Comparison of ENCODE assay signal across 24 cellular contexts in genomic region chr7:16980539-16980938, GRCh38.
DNase-seq lines count a peak whose midpoint lies in the region; ATAC-seq, FAIRE-seq and TF ChIP-seq lines count a peak whose summit lies in the region.
"Had no signal": no experiment of that assay in that cellular context is flagged by ENCODE, and none has a peak within 500 bp of the region (broad histone marks: within the 10 kb centered on the region; RNA-seq: fewer than 3 reads in every experiment).

No MANE protein-coding gene starts in this region.

- no peak for FAIRE-seq in HepG2 (lab: Jason Lieb, UNC)
- FAIRE-seq: D721Med, G401.6, GM12891, GM19239 had no signal

- DNase-seq in HepG2 (ENCODE audit: low spot score) (no peak), right lobe of liver (no peak), WTC11 (ENCODE audit: low spot score) (no peak), osteocyte (ENCODE audit: extremely low spot score, unreplicated experiment) (no peak), smooth muscle cell (lab: John Stamatoyannopoulos, UW; ENCODE audit: unreplicated experiment) (no peak), mucosa of gallbladder (ENCODE audit: low spot score) (no peak), NCI-H2107 (lab: John Stamatoyannopoulos, UW) (no peak)
- no peak for DNase-seq in stimulated activated naive CD8-positive, alpha-beta T cell treated with anti-CD3 and anti-CD28 coated beads, Interleukin-15, Interleukin-2, amounts not matched to agents 100 U/mL and 50 U/mL, for 24 hours
- DNase-seq: ACHN; BE2C; C1 segment of cervical spinal cord; CD4-positive, alpha-beta memory T cell; CD4-positive, CD25-positive, alpha-beta regulatory T cell; CD8-positive, alpha-beta memory T cell; COR-L47; DMS79 treated with DMSO at 0.1 percent for 48 hours; GF-D8 had no signal

- POLR2A ChIA-PET in HepG2 (lab: Yijun Ruan, JAX) (no interaction called here), WTC11 (lab: Charles Lee) (no interaction called here)

- H3K79me2 ChIP-seq in HepG2 (ENCODE audit: insufficient read depth, low read length) (no peaks in the 10 kb centered on the region), smooth muscle cell (ENCODE audit: low read depth) (no peaks in the 10 kb centered on the region)

- no peak overlapping the region for H3K9ac ChIP-seq in HepG2 (ENCODE audit: insufficient read depth, low read depth, low read length)
- no peak overlapping the region for H3K9ac ChIP-seq in smooth muscle cell (ENCODE audit: low read depth)
- H3K9ac ChIP-seq: BLaER1 had no signal

- ATAC-seq in HepG2: no peak
- no peak for ATAC-seq in right lobe of liver
- ATAC-seq in WTC11: no peak
- no peak for ATAC-seq in stimulated activated naive CD8-positive, alpha-beta T cell treated with anti-CD3 and anti-CD28 coated beads, Interleukin-15, Interleukin-2, amounts not matched to agents 100 U/mL and 50 U/mL, for 24 hours

- no peak overlapping the region for H3K27ac ChIP-seq in HepG2 (ENCODE audit: extremely low read length, insufficient read depth, low read length)
- no peak overlapping the region for H3K27ac ChIP-seq in right lobe of liver
- no peak overlapping the region for H3K27ac ChIP-seq in smooth muscle cell (ENCODE audit: low read depth)
- H3K27ac ChIP-seq: 22Rv1, BLaER1 had no signal

- H3K4me1 ChIP-seq in HepG2 (ENCODE audit: insufficient read depth, low read length) (peaks cover 39% of the 10 kb centered on the region), right lobe of liver (peaks cover 0 to 10% (median 4%) of the 10 kb centered on the region in 4 donors), smooth muscle cell (ENCODE audit: low read depth) (peaks cover 13% of the 10 kb centered on the region)
- H3K4me1 ChIP-seq: BE2C, BLaER1 had no signal

- no peaks in the 10 kb centered on the region for H3K27me3 Mint-ChIP-seq in WTC11 (ENCODE audit: low read depth)
- no peaks in the 10 kb centered on the region for H3K27me3 Mint-ChIP-seq in osteocyte (ENCODE audit: unreplicated experiment)

- no peak overlapping the region for H3K4me2 ChIP-seq in HepG2 (ENCODE audit: low read depth, low read length)
- no peak overlapping the region for H3K4me2 ChIP-seq in smooth muscle cell
- H3K4me2 ChIP-seq: BLaER1 had no signal

- no peak overlapping the region for H3K4me3 ChIP-seq in HepG2 (replicated peaks in 1 of 3; ENCODE audit: insufficient read depth in 1 of 3, low read depth in 2 of 3, low read length in 3 of 3)
- H3K4me3 ChIP-seq in right lobe of liver: no peak overlapping the region
- no peak overlapping the region for H3K4me3 ChIP-seq in smooth muscle cell
- H3K4me3 ChIP-seq: BLaER1 had no signal

- H3K27me3 ChIP-seq in HepG2 (ENCODE audit: control insufficient read depth in 1 of 2, insufficient read depth in 2 of 2, low read length in 2 of 2) (no peaks in the 10 kb centered on the region), right lobe of liver (no peaks in the 10 kb centered on the region), smooth muscle cell (ENCODE audit: low read depth) (no peaks in the 10 kb centered on the region)
- H3K27me3 ChIP-seq: BLaER1 had no signal

- H3K4me3 Mint-ChIP-seq in WTC11: no peak overlapping the region
- H3K4me3 Mint-ChIP-seq in osteocyte (ENCODE audit: unreplicated experiment): no peak overlapping the region
- H3K4me3 Mint-ChIP-seq: CD14-positive monocyte; CD4-positive, alpha-beta memory T cell; CD4-positive, CD25-positive, alpha-beta regulatory T cell; CD8-positive, alpha-beta memory T cell had no signal

- no peak for TF ChIP-seq RAD21 in HepG2 (CRISPR knock-in tag; IDR thresholded peaks at IDR 0.05)

- H3K9me3 ChIP-seq in HepG2 (ENCODE audit: low read length) (no peaks in the 10 kb centered on the region), right lobe of liver (no peaks in the 10 kb centered on the region), smooth muscle cell (replicated peaks; ENCODE audit: low read depth) (no peaks in the 10 kb centered on the region)
- H3K9me3 ChIP-seq: BE2C, BLaER1 had no signal

- H3K36me3 ChIP-seq in HepG2 (replicated peaks in 1 of 2; ENCODE audit: control insufficient read depth in 1 of 2, insufficient read depth in 2 of 2, low read length in 2 of 2) (no peaks in the 10 kb centered on the region), right lobe of liver (no peaks in the 10 kb centered on the region), smooth muscle cell (ENCODE audit: low read depth) (no peaks in the 10 kb centered on the region)
- H3K36me3 ChIP-seq: BE2C, BLaER1 had no signal

- H4K20me1 ChIP-seq in HepG2 (ENCODE audit: insufficient read depth, low read length) (no peaks in the 10 kb centered on the region), smooth muscle cell (ENCODE audit: low read depth) (no peaks in the 10 kb centered on the region)
- H4K20me1 ChIP-seq: BLaER1 had no signal

- no TSS peak for BruUV-seq in HepG2 (replicated peaks; lab: Mats Ljungman, UMichigan)

- TF ChIP-seq EP300 in HepG2 (IDR thresholded peaks at IDR 0.05; ENCODE audit: low read depth in 2 of 2, low read length in 2 of 2) (no peak), HepG2 (CRISPR knock-in tag; IDR thresholded peaks at IDR 0.05; ENCODE audit: borderline replicate concordance) (no peak)

- no peaks in the 10 kb centered on the region for H3K36me3 Mint-ChIP-seq in WTC11
- H3K36me3 Mint-ChIP-seq in osteocyte (ENCODE audit: unreplicated experiment): no peaks in the 10 kb centered on the region
- H3K36me3 Mint-ChIP-seq: CD14-positive monocyte; CD4-positive, alpha-beta memory T cell; CD4-positive, CD25-positive, alpha-beta regulatory T cell; CD8-positive, alpha-beta memory T cell had no signal

- in situ Hi-C loops in HepG2 (cut with HindIII; ENCODE audit: extremely low pct_ligation_motif_present, low pct_unique_long_range_greater_than_20kb): no loop called here

- no peak for TF ChIP-seq CTCF in HepG2 (CRISPR knock-in tag; IDR thresholded peaks at IDR 0.05)
- TF ChIP-seq CTCF in right lobe of liver (IDR thresholded peaks at IDR 0.05): no peak
- no peak for TF ChIP-seq CTCF in WTC11 (IDR thresholded peaks at IDR 0.05)
- TF ChIP-seq CTCF in osteocyte (IDR thresholded peaks at IDR 0.05): no peak
- no peak for TF ChIP-seq CTCF in smooth muscle cell (IDR thresholded peaks at IDR 0.05; ENCODE audit: borderline replicate concordance, insufficient read depth, poor library complexity, severe bottlenecking)

- intact Hi-C loops in HepG2 (cut with micrococcal nuclease; ENCODE audit: unreplicated experiment) (loop anchor here (5.0 to 10.0 kb wide), 2 partner anchors 254 to 552 kb away; no protein-coding TSS in a partner anchor), right lobe of liver (cut with DNase I) (loop anchor here in 1 of 2 donors (10.0 kb wide), 1 partner anchor 314 kb away; the partner anchor contains the start of gene AHR)

- H3F3A ChIP-seq in smooth muscle cell (ENCODE audit: low read depth): no peaks in the 10 kb centered on the region

- TF ChIP-seq POLR2A in HepG2 (IDR thresholded peaks at IDR 0.05; ENCODE audit: insufficient read depth in 1 of 2, low read depth in 2 of 2, low read length in 2 of 2): no peak
- TF ChIP-seq POLR2A in right lobe of liver (IDR thresholded peaks at IDR 0.05): no peak

- H3K4me1 Mint-ChIP-seq in WTC11: peaks cover 19% of the 10 kb centered on the region
- peaks cover 49% of the 10 kb centered on the region for H3K4me1 Mint-ChIP-seq in osteocyte (ENCODE audit: unreplicated experiment)

- no peaks in the 10 kb centered on the region for H3K9me3 Mint-ChIP-seq in WTC11
- H3K9me3 Mint-ChIP-seq in osteocyte (ENCODE audit: unreplicated experiment): no peaks in the 10 kb centered on the region
- H3K9me3 Mint-ChIP-seq: CD14-positive monocyte; CD4-positive, alpha-beta memory T cell; CD4-positive, CD25-positive, alpha-beta regulatory T cell; CD8-positive, alpha-beta memory T cell had no signal

- 92% methylated on average over 4 of the region's 4 CpGs for WGBS in HepG2 (ENCODE audit: low lambda C conversion rate)
- 77% methylated on average over 4 of the region's 4 CpGs for WGBS in right lobe of liver (ENCODE audit: insufficient coverage, low coverage, low lambda C conversion rate, missing lambda C conversion rate)
- WGBS in smooth muscle cell (ENCODE audit: low lambda C conversion rate): 88% methylated on average over 4 of the region's 4 CpGs

- H3K27ac Mint-ChIP-seq in WTC11 (no peak overlapping the region), osteocyte (ENCODE audit: unreplicated experiment) (peak overlapping the region; percentile 31)
- H3K27ac Mint-ChIP-seq: CD14-positive monocyte; CD4-positive, alpha-beta memory T cell; CD4-positive, CD25-positive, alpha-beta regulatory T cell; CD8-positive, alpha-beta memory T cell had no signal

- CTCF ChIA-PET in HepG2 (lab: Yijun Ruan, JAX; ENCODE audit: low intra/inter-chr PET ratio, low total read pairs): no interaction called here
- CTCF ChIA-PET in WTC11 (lab: Charles Lee): no interaction called here

- no peak overlapping the region for H2AFZ ChIP-seq in HepG2 (ENCODE audit: low read length)
- H2AFZ ChIP-seq in smooth muscle cell (ENCODE audit: low read depth): peak overlapping the region; percentile 37

TF ChIP-seq in HepG2, 621 proteins besides CTCF, POLR2A, EP300 and RAD21:
- TF ChIP-seq ZNF317 (CRISPR knock-in tag; IDR thresholded peaks at IDR 0.05) (peak; percentile 53; the same call in 1 of the 2 replicates), ZNF549 (CRISPR knock-in tag; IDR thresholded peaks at IDR 0.05) (no peak)

TF ChIP-seq in WTC11, 78 proteins besides CTCF, POLR2A, EP300 and RAD21:
- TF ChIP-seq ZNF317 (CRISPR knock-in tag; IDR thresholded peaks at IDR 0.05; ENCODE audit: borderline replicate concordance, low read depth) (peak; percentile 62; the same call in 1 of the 2 replicates), RORB (CRISPR knock-in tag; IDR thresholded peaks at IDR 0.05) (no peak)

Comparison
In these comparisons a context has a peak if more than half of its experiments do, and no peak if none do; other contexts are left out.
1. Of the 50 proteins assayed by ChIP-seq in both HepG2 and WTC11: peak only in HepG2: none; only in WTC11: none; in both: ZNF317; in neither: 49.